8 cellular contexts compared by ENCODE assay signal in the genomic region with DNA sequence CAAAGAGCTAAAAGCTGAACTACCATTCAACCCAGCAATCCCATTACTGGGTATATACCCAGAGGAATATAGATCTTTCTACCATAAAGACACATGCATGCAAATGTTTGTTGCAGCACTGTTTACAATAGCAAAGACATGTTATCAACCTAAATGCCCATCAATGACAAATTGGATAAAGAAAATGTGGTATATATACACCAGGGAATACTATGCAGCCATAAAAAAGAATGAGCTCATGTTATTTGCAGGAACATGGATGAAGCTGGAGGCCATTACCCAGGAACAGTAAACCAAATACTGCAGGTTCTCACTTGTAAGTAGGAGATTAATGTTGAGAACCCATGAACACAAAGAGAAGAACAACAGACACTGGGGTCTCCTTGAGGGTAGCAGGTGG.
"Had no signal": no experiment of that assay in that cellular context is flagged by ENCODE, and none has a peak within 500 bp of the region (broad histone marks: within the 10 kb centered on the region; RNA-seq: fewer than 3 reads in every experiment).

No MANE protein-coding gene starts in this region.

- DNase-seq: H7, IMR-90, KBM-7 had no signal

- H3K27ac Mint-ChIP-seq: GM23338 had no signal

- H3K4me1 Mint-ChIP-seq: GM23338 had no signal

- H3K4me2 ChIP-seq: GM23338, KMS-11 had no signal

- FAIRE-seq: HTR-8/SVneo had no signal

- H3K9ac ChIP-seq: KMS-11 had no signal

- ATAC-seq: GM23338, HCT116 had no signal

- H3K4me1 ChIP-seq: HAP-1 had no signal

- H3K4me3 Mint-ChIP-seq: GM23338 had no signal

- H3K36me3 ChIP-seq: HAP-1 had no signal

- H3K9me3 ChIP-seq: HAP-1 had no signal

- H2AFZ ChIP-seq: GM23338 had no signal

- H3K4me3 ChIP-seq: GM23338, HAP-1 had no signal

- H3K27ac ChIP-seq: KMS-11 had no signal
